Comparison of ENCODE assay signal across 1 cellular context in the genomic region with DNA sequence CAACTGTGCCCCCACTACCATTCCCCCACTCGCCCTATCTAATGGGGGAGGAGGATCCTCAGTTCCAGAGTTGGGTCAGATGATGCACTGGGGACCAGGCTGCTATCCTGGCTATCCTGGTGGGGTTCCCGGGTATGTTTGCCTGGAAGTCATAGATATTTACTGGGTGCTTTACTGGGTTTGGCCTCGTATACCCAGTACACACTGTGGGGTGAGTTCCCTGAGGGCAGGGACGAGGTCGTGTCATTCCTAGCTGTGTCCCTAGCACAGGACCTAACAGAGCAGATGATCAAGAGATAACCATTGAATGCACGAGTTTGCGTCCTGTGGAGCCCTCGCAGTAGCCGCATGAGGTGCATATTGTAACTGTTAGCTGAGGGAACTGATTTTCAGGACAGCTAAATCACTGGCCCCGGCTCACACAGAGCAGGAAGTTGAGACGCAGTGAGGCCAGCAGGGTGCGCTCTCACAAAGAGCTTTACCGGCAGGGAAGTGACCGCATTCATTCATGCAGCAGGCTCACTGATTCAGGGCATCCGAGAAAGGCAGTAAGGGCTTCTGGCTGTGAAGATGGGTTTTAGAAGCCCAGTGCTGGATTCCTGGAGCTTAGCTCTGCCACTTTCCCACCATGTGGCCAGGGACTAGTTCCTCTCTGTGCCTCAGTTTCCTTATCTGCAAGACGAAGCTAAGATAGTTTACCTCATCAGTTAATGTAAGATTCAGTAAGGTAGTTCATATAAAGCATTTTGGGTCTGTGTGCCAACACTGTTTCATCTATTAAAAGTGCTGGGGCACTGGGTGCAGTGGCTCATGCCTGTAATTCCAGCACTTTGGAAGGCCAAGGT.
TF ChIP-seq lines count a peak whose summit lies in the region.

No MANE protein-coding gene starts in this region.

TF ChIP-seq in endothelial cell of umbilical vein, 7 proteins besides CTCF, POLR2A, EP300 and RAD21:
- TF ChIP-seq EZH2 (IDR thresholded peaks at IDR 0.05; ENCODE audit: borderline replicate concordance, low read depth, low read length, severe bottlenecking) (no peak), MYC (IDR thresholded peaks at IDR 0.05; ENCODE audit: low read depth, low read length) (no peak), JUN (IDR thresholded peaks at IDR 0.05; ENCODE audit: borderline replicate concordance, insufficient read depth, insufficient read length, low read depth) (no peak), FOS (IDR thresholded peaks at IDR 0.05; ENCODE audit: borderline replicate concordance, insufficient read depth, low read length) (no peak), GATA2 (IDR thresholded peaks at IDR 0.05; ENCODE audit: insufficient read depth, insufficient read length, low read depth, low read length) (no peak), POLR2AphosphoS5 (IDR thresholded peaks at IDR 0.05; ENCODE audit: insufficient read depth, low read depth, low read length) (no peak)
- TF ChIP-seq, protein P1, sequence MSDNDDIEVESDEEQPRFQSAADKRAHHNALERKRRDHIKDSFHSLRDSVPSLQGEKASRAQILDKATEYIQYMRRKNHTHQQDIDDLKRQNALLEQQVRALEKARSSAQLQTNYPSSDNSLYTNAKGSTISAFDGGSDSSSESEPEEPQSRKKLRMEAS (IDR thresholded peaks at IDR 0.05; ENCODE audit: insufficient read depth, insufficient read length): no peak
